ENCODE assay signal across 7 cellular contexts in genomic region chr15:78876954-78877353, GRCh38. TPM values are rescaled to one million over a fixed set of nuclear protein-coding genes. Genes with fewer than 3 reads are reported as not detected.
A peak's percentile ranks its signal among the peaks of the same experiment; 100 is the strongest.
DNase-seq lines count a peak whose midpoint lies in the region; ATAC-seq and TF ChIP-seq lines count a peak whose summit lies in the region.
"Not testable (repeated sequence)": the region's sequence is repeated elsewhere in the genome, so short reads cannot be mapped to it uniquely, and the experiment has no call there.

No MANE protein-coding gene starts in this region.

- peak overlapping the region; percentile 74 for H3K27ac Mint-ChIP-seq in T-helper 17 cell
- H3K27ac Mint-ChIP-seq in activated T-helper 2 cell treated with anti-CD3 and anti-CD28 coated beads, Interferon-gamma antibody, Interleukin-2, Interleukin-4, amounts not matched to agents 10 μg/mL and 5 μg/mL and 100 μg/mL, durations not matched to agents 14 hours and 24 hours and 36 hours; immature natural killer cell: not testable (repeated sequence)

- H4K20me1 ChIP-seq in DOHH2 (ENCODE audit: control insufficient read depth, insufficient read depth, low read depth, low read length) (peaks cover 62% of the 10 kb centered on the region), KMS-11 (ENCODE audit: insufficient read depth) (peaks cover 65% of the 10 kb centered on the region)

- peaks cover 11% of the 10 kb centered on the region for H3F3A ChIP-seq in DOHH2 (ENCODE audit: control insufficient read depth, insufficient read depth)

- not testable (repeated sequence) for H3K9me2 ChIP-seq in DOHH2 (replicated peaks; ENCODE audit: control insufficient read depth, low read length)

- ATAC-seq in T-helper 17 cell = not testable (repeated sequence)

- intact Hi-C loops in activated T-helper 2 cell treated with anti-CD3 and anti-CD28 coated beads, Interferon-gamma antibody, Interleukin-2, Interleukin-4, amounts not matched to agents 10 μg/mL and 5 μg/mL and 100 μg/mL, durations not matched to agents 14 hours and 24 hours and 36 hours (cut with micrococcal nuclease); sigmoid colon (cut with DNase I): not testable (repeated sequence)

- H3K4me1 Mint-ChIP-seq in T-helper 17 cell (peaks cover 50% of the 10 kb centered on the region), immature natural killer cell (peaks cover 80 to 85% of the 10 kb centered on the region in 2 donors)
- peaks cover 52% of the 10 kb centered on the region for H3K4me1 Mint-ChIP-seq in activated T-helper 2 cell treated with anti-CD3 and anti-CD28 coated beads, Interferon-gamma antibody, Interleukin-2, Interleukin-4, amounts not matched to agents 10 μg/mL and 5 μg/mL and 100 μg/mL, durations not matched to agents 14 hours and 24 hours and 36 hours (ENCODE audit: low read depth)

- H3K36me3 Mint-ChIP-seq in T-helper 17 cell (ENCODE audit: low read depth); immature natural killer cell: not testable (repeated sequence)
- peaks cover 54% of the 10 kb centered on the region for H3K36me3 Mint-ChIP-seq in activated T-helper 2 cell treated with anti-CD3 and anti-CD28 coated beads, Interferon-gamma antibody, Interleukin-2, Interleukin-4, amounts not matched to agents 10 μg/mL and 5 μg/mL and 100 μg/mL, durations not matched to agents 14 hours and 24 hours and 36 hours (ENCODE audit: low read depth)

- H3K4me3 ChIP-seq in DOHH2 (ENCODE audit: low read length) (peak overlapping the region; percentile 80), coronary artery (peak overlapping the region; percentile 44), sigmoid colon (peak overlapping the region in 1 of 4 donors; percentile 12)
- not testable (repeated sequence) for H3K4me3 ChIP-seq in KMS-11 (IDR thresholded peaks at IDR 0.05; ENCODE audit: insufficient read depth, low read depth, low read length)

- H3K27me3 ChIP-seq in DOHH2 (ENCODE audit: control insufficient read depth, low read length); KMS-11 (ENCODE audit: insufficient read depth, low read depth); sigmoid colon: not testable (repeated sequence)

- not testable (repeated sequence) for TF ChIP-seq CTCF in DOHH2 (IDR thresholded peaks at IDR 0.05; ENCODE audit: low read depth, low read length, poor library complexity, severe bottlenecking); KMS-11 (conservative IDR thresholded peaks at IDR 0.05; ENCODE audit: low read depth, low read length); coronary artery (IDR thresholded peaks at IDR 0.05); sigmoid colon (IDR thresholded peaks at IDR 0.05)

- H3K4me2 ChIP-seq in DOHH2 (ENCODE audit: low read length) (peak overlapping the region; percentile 98), KMS-11 (peak overlapping the region; percentile 83; the same call in 1 of the 2 replicates)

- H3K27me3 Mint-ChIP-seq in T-helper 17 cell; activated T-helper 2 cell treated with anti-CD3 and anti-CD28 coated beads, Interferon-gamma antibody, Interleukin-2, Interleukin-4, amounts not matched to agents 10 μg/mL and 5 μg/mL and 100 μg/mL, durations not matched to agents 14 hours and 24 hours and 36 hours (ENCODE audit: low read depth): not testable (repeated sequence)
- H3K27me3 Mint-ChIP-seq in immature natural killer cell (ENCODE audit: low read depth in 3 of 3) = peaks cover 22 to 28% (median 23%) of the 10 kb centered on the region in 3 donors

- H3K27ac ChIP-seq in DOHH2 (ENCODE audit: low read depth, low read length); KMS-11; coronary artery: not testable (repeated sequence)
- H3K27ac ChIP-seq in sigmoid colon = peak overlapping the region in 3 of 4 donors; percentile 26 to 100 (median 95)

- not testable (repeated sequence) for TF ChIP-seq POLR2A in sigmoid colon (IDR thresholded peaks at IDR 0.05)

- DNase-seq in T-helper 17 cell; activated T-helper 2 cell treated with anti-CD3 and anti-CD28 coated beads, Interferon-gamma antibody, Interleukin-2, Interleukin-4, amounts not matched to agents 10 μg/mL and 5 μg/mL and 100 μg/mL, durations not matched to agents 14 hours and 24 hours and 36 hours (ENCODE audit: low spot score); coronary artery (ENCODE audit: low spot score); immature natural killer cell; sigmoid colon: not testable (repeated sequence)

- TF ChIP-seq EP300 in sigmoid colon (IDR thresholded peaks at IDR 0.05) = not testable (repeated sequence)

- not testable (repeated sequence) for H3K9me3 Mint-ChIP-seq in activated T-helper 2 cell treated with anti-CD3 and anti-CD28 coated beads, Interferon-gamma antibody, Interleukin-2, Interleukin-4, amounts not matched to agents 10 μg/mL and 5 μg/mL and 100 μg/mL, durations not matched to agents 14 hours and 24 hours and 36 hours; immature natural killer cell

- not testable (repeated sequence) for H3K9me3 ChIP-seq in DOHH2 (ENCODE audit: control insufficient read depth, insufficient read depth, low read length); T-helper 17 cell (ENCODE audit: control insufficient read depth, low read length, poor library complexity, severe bottlenecking); sigmoid colon

- not testable (repeated sequence) for H2AFZ ChIP-seq in KMS-11 (ENCODE audit: low read depth)

- peak overlapping the region; percentile 64 for H3K4me3 Mint-ChIP-seq in T-helper 17 cell
- peak overlapping the region; percentile 17 for H3K4me3 Mint-ChIP-seq in activated T-helper 2 cell treated with anti-CD3 and anti-CD28 coated beads, Interferon-gamma antibody, Interleukin-2, Interleukin-4, amounts not matched to agents 10 μg/mL and 5 μg/mL and 100 μg/mL, durations not matched to agents 14 hours and 24 hours and 36 hours (ENCODE audit: low read depth)
- peak overlapping the region in 4 of 5 donors; percentile 25 to 76 (median 38) for H3K4me3 Mint-ChIP-seq in immature natural killer cell

- H3K36me3 ChIP-seq in DOHH2 (ENCODE audit: control insufficient read depth, low read length) (peaks cover 69% of the 10 kb centered on the region), sigmoid colon (peaks cover 0 to 20% (median 8%) of the 10 kb centered on the region in 4 donors)
- not testable (repeated sequence) for H3K36me3 ChIP-seq in KMS-11 (ENCODE audit: insufficient read depth)

- 77 to 83% methylated on average over 14 of the region's 14 CpGs for WGBS in sigmoid colon, 2 donors

- not testable (repeated sequence) for H3K9ac ChIP-seq in KMS-11

- H3K4me1 ChIP-seq in DOHH2 (ENCODE audit: control insufficient read depth, low read length) (peaks cover 57% of the 10 kb centered on the region), KMS-11 (ENCODE audit: low read depth, poor library complexity, severe bottlenecking) (peaks cover 75% of the 10 kb centered on the region), sigmoid colon (peaks cover 0 to 74% (median 65%) of the 10 kb centered on the region in 4 donors)

- H3K79me2 ChIP-seq in DOHH2 (ENCODE audit: control insufficient read depth, low read length) (peaks cover 94% of the 10 kb centered on the region), KMS-11 (ENCODE audit: insufficient read depth, low read depth) (peaks cover 86% of the 10 kb centered on the region)

RNA-seq across cellular contexts. Expression of gene MORF4L1, which starts 4.3 kb away (rescaled TPM):
- total RNA-seq in T-helper 17 cell = 100 to 1,000 TPM; 373 to 376 TPM
- 293 and 302 TPM in 2 replicates for total RNA-seq in activated T-helper 2 cell treated with anti-CD3 and anti-CD28 coated beads, Interferon-gamma antibody, Interleukin-2, Interleukin-4, amounts not matched to agents 10 μg/mL and 5 μg/mL and 100 μg/mL, durations not matched to agents 14 hours and 24 hours and 36 hours
- polyA plus RNA-seq in immature natural killer cell = 100 to 1,000 TPM; 235 to 280 (median 253) TPM
- 100 to 1,000 TPM; 269 to 500 (median 408) TPM for total RNA-seq in sigmoid colon
- 100 to 1,000 TPM; 245 to 318 (median 253) TPM for polyA plus RNA-seq in sigmoid colon
